24 cellular contexts compared by ENCODE assay signal in genomic region chr2:150415022-150415421, GRCh38.
A peak's percentile ranks its signal among the peaks of the same experiment; 100 is the strongest.
DNase-seq lines count a peak whose midpoint lies in the region; ATAC-seq, FAIRE-seq and TF ChIP-seq lines count a peak whose summit lies in the region.
"Had no signal": no experiment of that assay in that cellular context is flagged by ENCODE, and none has a peak within 500 bp of the region (broad histone marks: within the 10 kb centered on the region; RNA-seq: fewer than 3 reads in every experiment).

No MANE protein-coding gene starts in this region.

- no peak overlapping the region for H2AK9ac ChIP-seq in IMR-90 (replicated peaks; ENCODE audit: low read depth, low read length, poor library complexity)

- H4K5ac ChIP-seq in IMR-90 (ENCODE audit: low read depth, low read length), result no peak overlapping the region

- no peak overlapping the region for H3K23ac ChIP-seq in IMR-90 (ENCODE audit: low read depth, low read length)

- no peak overlapping the region for H3K18ac ChIP-seq in IMR-90 (ENCODE audit: low read depth, low read length)

- H3K9me1 ChIP-seq in IMR-90 (ENCODE audit: insufficient read depth, low read length), result peaks cover 6% of the 10 kb centered on the region; the same call in 1 of the 2 replicates

- no peak overlapping the region for H3K4me2 ChIP-seq in HepG2 (ENCODE audit: low read depth, low read length)
- H3K4me2 ChIP-seq in IMR-90 (ENCODE audit: low read depth, low read length), result no peak overlapping the region
- H3K4me2 ChIP-seq: BLaER1 had no signal

- H3K79me2 ChIP-seq in HepG2 (ENCODE audit: insufficient read depth, low read length), result no peaks in the 10 kb centered on the region

- H2BK5ac ChIP-seq in IMR-90 (ENCODE audit: low read depth, low read length, poor library complexity, severe bottlenecking), result no peak overlapping the region

- BruUV-seq in HepG2 (replicated peaks; lab: Mats Ljungman, UMichigan) (no TSS peak), IMR-90 (replicated peaks; lab: Mats Ljungman, UMichigan) (no TSS peak)

- H4K20me1 ChIP-seq in HepG2 (ENCODE audit: insufficient read depth, low read length) (no peaks in the 10 kb centered on the region), IMR-90 (ENCODE audit: insufficient read depth, low read length) (no peaks in the 10 kb centered on the region)
- H4K20me1 ChIP-seq: BLaER1 had no signal

- H3K4me1 ChIP-seq in HepG2 (ENCODE audit: insufficient read depth, low read length) (no peaks in the 10 kb centered on the region), right lobe of liver (peaks cover 0 to 1% (median 0%) of the 10 kb centered on the region in 4 donors), IMR-90 (ENCODE audit: control insufficient read depth, insufficient read depth, low read length) (peaks cover 7% of the 10 kb centered on the region)
- H3K4me1 ChIP-seq: BE2C had no signal

- H3K27ac ChIP-seq in HepG2 (ENCODE audit: extremely low read length, insufficient read depth, low read length), result no peak overlapping the region
- no peak overlapping the region for H3K27ac ChIP-seq in right lobe of liver
- H3K27ac ChIP-seq in IMR-90 (ENCODE audit: insufficient read depth, low read length), result no peak overlapping the region
- H3K27ac ChIP-seq: 22Rv1, BLaER1 had no signal

- H3K9me3 ChIP-seq in HepG2 (ENCODE audit: low read length) (peaks cover 20% of the 10 kb centered on the region; the same call in 1 of the 2 replicates), right lobe of liver (no peaks in the 10 kb centered on the region), IMR-90 (ENCODE audit: control insufficient read depth, insufficient read depth, low read length) (no peaks in the 10 kb centered on the region)
- H3K9me3 ChIP-seq: BE2C, BLaER1 had no signal

- H2BK120ac ChIP-seq in IMR-90 (ENCODE audit: low read depth, low read length), result no peak overlapping the region

- no peak overlapping the region for H3K4me3 ChIP-seq in HepG2 (replicated peaks in 1 of 3; ENCODE audit: insufficient read depth in 1 of 3, low read depth in 2 of 3, low read length in 3 of 3)
- H3K4me3 ChIP-seq in right lobe of liver, result no peak overlapping the region
- H3K4me3 ChIP-seq in IMR-90 (ENCODE audit: insufficient read depth, low read depth, low read length), result no peak overlapping the region
- H3K4me3 ChIP-seq: BLaER1 had no signal

- DNase-seq in HepG2 (ENCODE audit: low spot score), result no peak
- DNase-seq in right lobe of liver, result no peak
- DNase-seq in IMR-90, result no peak
- no peak for DNase-seq in activated T-cell treated with anti-CD3 and anti-CD28 coated beads, Interleukin-2, amount 50 U/mL, for 24 hours
- no peak for DNase-seq in NCI-H526 (lab: John Stamatoyannopoulos, UW)
- DNase-seq: ACHN; BE2C; C1 segment of cervical spinal cord; CD4-positive, alpha-beta memory T cell; CD4-positive, CD25-positive, alpha-beta regulatory T cell; CD8-positive, alpha-beta memory T cell; COR-L47; DMS 273 treated with DMSO at 0.1 percent for 48 hours; DMS153; DMS53; DMS79; DND-41; EL; GF-D8 had no signal

- ATAC-seq in HepG2 (no peak), right lobe of liver (no peak), IMR-90 (ENCODE audit: low read depth) (no peak)

- H3K9me3 Mint-ChIP-seq in activated T-cell treated with anti-CD3 and anti-CD28 coated beads, Interleukin-2, amount 50 U/mL, for 24 hours, result no peaks in the 10 kb centered on the region

- no peaks in the 10 kb centered on the region for H3K79me1 ChIP-seq in IMR-90 (ENCODE audit: low read depth in 1 of 2, low read length in 2 of 2)

- CTCF ChIA-PET in HepG2 (lab: Yijun Ruan, JAX; ENCODE audit: low intra/inter-chr PET ratio, low total read pairs) (no interaction called here), IMR-90 (lab: Yijun Ruan, JAX) (no interaction called here)

- no peak overlapping the region for H3K4ac ChIP-seq in IMR-90 (ENCODE audit: low read depth, low read length)

- H3K27me3 Mint-ChIP-seq in activated T-cell treated with anti-CD3 and anti-CD28 coated beads, Interleukin-2, amount 50 U/mL, for 24 hours, result no peaks in the 10 kb centered on the region
- H3K27me3 Mint-ChIP-seq: CD4-positive, alpha-beta memory T cell; CD4-positive, CD25-positive, alpha-beta regulatory T cell; CD8-positive, alpha-beta memory T cell had no signal

- TF ChIP-seq POLR2A in HepG2 (IDR thresholded peaks at IDR 0.05; ENCODE audit: insufficient read depth in 1 of 2, low read depth in 2 of 2, low read length in 2 of 2), result no peak
- no peak for TF ChIP-seq POLR2A in right lobe of liver (IDR thresholded peaks at IDR 0.05)
- no peak for TF ChIP-seq POLR2A in IMR-90 (IDR thresholded peaks at IDR 0.05; ENCODE audit: low read depth, low read length)

- no peak overlapping the region for H3K9ac ChIP-seq in HepG2 (ENCODE audit: insufficient read depth, low read depth, low read length)
- no peak overlapping the region for H3K9ac ChIP-seq in IMR-90 (ENCODE audit: low read depth, low read length)
- H3K9ac ChIP-seq: BLaER1 had no signal

- dilution Hi-C loops in IMR-90 (cut with HindIII; ENCODE audit: low sequenced_read_pairs, unreplicated experiment), result no loop called here

- intact Hi-C loops in HepG2 (cut with micrococcal nuclease; ENCODE audit: unreplicated experiment), result no loop called here
- intact Hi-C loops in right lobe of liver (cut with DNase I), result no loop called here
- intact Hi-C loops in IMR-90 (cut with micrococcal nuclease), result no loop called here

- no peak overlapping the region for H2BK15ac ChIP-seq in IMR-90 (ENCODE audit: low read depth, low read length)

- no peak overlapping the region for H3K27ac Mint-ChIP-seq in activated T-cell treated with anti-CD3 and anti-CD28 coated beads, Interleukin-2, amount 50 U/mL, for 24 hours
- H3K27ac Mint-ChIP-seq: CD14-positive monocyte; CD4-positive, alpha-beta memory T cell; CD4-positive, CD25-positive, alpha-beta regulatory T cell; CD8-positive, alpha-beta memory T cell had no signal

- in situ Hi-C loops in HepG2 (cut with HindIII; ENCODE audit: extremely low pct_ligation_motif_present, low pct_unique_long_range_greater_than_20kb) (no loop called here), IMR-90 (cut with MboI; ENCODE audit: low sequenced_read_pairs) (no loop called here)

- no peaks in the 10 kb centered on the region for H3K36me3 Mint-ChIP-seq in activated T-cell treated with anti-CD3 and anti-CD28 coated beads, Interleukin-2, amount 50 U/mL, for 24 hours (ENCODE audit: low read depth)
- H3K36me3 Mint-ChIP-seq: CD14-positive monocyte; CD4-positive, alpha-beta memory T cell; CD4-positive, CD25-positive, alpha-beta regulatory T cell; CD8-positive, alpha-beta memory T cell had no signal

- H3K27me3 ChIP-seq in HepG2 (ENCODE audit: control insufficient read depth in 1 of 2, insufficient read depth in 2 of 2, low read length in 2 of 2), result no peaks in the 10 kb centered on the region
- no peaks in the 10 kb centered on the region for H3K27me3 ChIP-seq in right lobe of liver
- H3K27me3 ChIP-seq in IMR-90 (ENCODE audit: control insufficient read depth, insufficient read depth, low read length), result no peaks in the 10 kb centered on the region
- H3K27me3 ChIP-seq: BE2C, BLaER1 had no signal

- no peak overlapping the region for H4K91ac ChIP-seq in IMR-90 (ENCODE audit: insufficient read depth, low read depth, low read length)

- no peak overlapping the region for H2AFZ ChIP-seq in HepG2 (ENCODE audit: low read length)
- no peak overlapping the region for H2AFZ ChIP-seq in IMR-90 (replicated peaks; ENCODE audit: low read length, poor library complexity)

- no peak overlapping the region for H2AK5ac ChIP-seq in IMR-90 (ENCODE audit: low read depth, low read length)

- no peak overlapping the region for H4K8ac ChIP-seq in IMR-90 (ENCODE audit: low read depth in 2 of 2, low read length in 2 of 2)

- TF ChIP-seq RAD21 in HepG2 (CRISPR knock-in tag; IDR thresholded peaks at IDR 0.05), result no peak
- TF ChIP-seq RAD21 in IMR-90 (IDR thresholded peaks at IDR 0.05; ENCODE audit: low read length), result no peak

- H3K14ac ChIP-seq in IMR-90 (replicated peaks; ENCODE audit: low read depth, low read length), result no peak overlapping the region

- H3K4me1 Mint-ChIP-seq in activated T-cell treated with anti-CD3 and anti-CD28 coated beads, Interleukin-2, amount 50 U/mL, for 24 hours (ENCODE audit: low read depth), result no peaks in the 10 kb centered on the region
- H3K4me1 Mint-ChIP-seq: CD14-positive monocyte; CD4-positive, alpha-beta memory T cell; CD8-positive, alpha-beta memory T cell had no signal

- FAIRE-seq in HepG2 (lab: Jason Lieb, UNC), result no peak
- FAIRE-seq: GM12891, GM19239 had no signal

- POLR2A ChIA-PET in HepG2 (lab: Yijun Ruan, JAX), result no interaction called here
- POLR2A ChIA-PET in IMR-90 (lab: Charles Lee; ENCODE audit: unreplicated experiment), result no interaction called here

- no peak for TF ChIP-seq EP300 in HepG2 (IDR thresholded peaks at IDR 0.05; ENCODE audit: low read depth in 2 of 2, low read length in 2 of 2)
- no peak for TF ChIP-seq EP300 in HepG2 (CRISPR knock-in tag; IDR thresholded peaks at IDR 0.05; ENCODE audit: borderline replicate concordance)

- TF ChIP-seq CTCF in HepG2 (CRISPR knock-in tag; IDR thresholded peaks at IDR 0.05) (no peak), right lobe of liver (IDR thresholded peaks at IDR 0.05) (no peak), IMR-90 (conservative IDR thresholded peaks at IDR 0.05; ENCODE audit: low read depth, low read length) (no peak)

- H2BK20ac ChIP-seq in IMR-90 (ENCODE audit: low read depth, low read length), result no peak overlapping the region

- H3K4me3 Mint-ChIP-seq in activated T-cell treated with anti-CD3 and anti-CD28 coated beads, Interleukin-2, amount 50 U/mL, for 24 hours, result no peak overlapping the region
- H3K4me3 Mint-ChIP-seq: CD14-positive monocyte; CD4-positive, alpha-beta memory T cell; CD4-positive, CD25-positive, alpha-beta regulatory T cell; CD8-positive, alpha-beta memory T cell had no signal

- H3K36me3 ChIP-seq in HepG2 (replicated peaks in 1 of 2; ENCODE audit: control insufficient read depth in 1 of 2, insufficient read depth in 2 of 2, low read length in 2 of 2) (no peaks in the 10 kb centered on the region), right lobe of liver (no peaks in the 10 kb centered on the region), IMR-90 (ENCODE audit: control insufficient read depth, insufficient read depth, low read length) (no peaks in the 10 kb centered on the region)
- H3K36me3 ChIP-seq: BE2C, BLaER1 had no signal

- H3K56ac ChIP-seq in IMR-90 (ENCODE audit: extremely low read depth, insufficient read depth, low read length), result no peak overlapping the region

TF ChIP-seq in HepG2, 621 proteins besides CTCF, POLR2A, EP300 and RAD21 (continues in another document):
- TF ChIP-seq MYNN (CRISPR knock-in tag; IDR thresholded peaks at IDR 0.05; ENCODE audit: low read depth) (no peak), SP1 (IDR thresholded peaks at IDR 0.05) (no peak), SP1 (CRISPR knock-in tag; IDR thresholded peaks at IDR 0.05) (no peak)

TF ChIP-seq in IMR-90, 13 proteins besides CTCF, POLR2A, EP300 and RAD21:
- TF ChIP-seq MAFK (IDR thresholded peaks at IDR 0.05; ENCODE audit: low read depth, low read length), result peak; percentile 39
- TF ChIP-seq FOS (IDR thresholded peaks at IDR 0.05; ENCODE audit: low read depth, low read length), result no peak
